ENCODE assay signal across 17 cellular contexts in the genomic region with DNA sequence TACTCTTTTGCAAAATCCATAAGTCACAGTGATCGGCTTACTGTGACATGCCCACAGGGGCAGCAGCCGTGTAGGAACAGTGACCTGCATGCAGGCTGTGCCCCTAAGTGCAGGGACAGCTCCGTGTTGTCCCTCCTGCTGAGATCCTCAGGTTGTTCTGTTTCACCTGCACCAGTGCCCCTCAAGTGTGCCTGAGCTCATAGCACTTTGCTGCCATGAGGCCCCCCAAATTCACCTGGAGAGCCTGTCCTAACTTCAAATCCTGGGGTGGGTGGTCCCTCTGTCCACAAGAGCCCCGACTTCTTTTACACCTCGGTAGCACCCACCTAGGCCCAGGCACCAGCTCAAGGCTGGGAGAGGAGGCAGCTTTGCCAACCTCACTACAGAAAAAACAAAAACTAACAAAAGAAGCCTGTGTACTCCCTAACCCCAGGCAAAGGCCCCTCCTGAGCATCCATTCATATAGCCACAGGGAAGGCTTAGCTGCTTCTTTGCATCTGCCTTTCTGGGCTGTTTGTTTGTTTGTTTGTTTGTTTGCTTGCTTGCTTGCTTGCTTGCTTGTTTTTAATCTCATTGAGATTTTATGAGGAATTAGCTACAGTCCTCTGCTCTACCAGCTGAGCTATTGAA.
A peak's percentile ranks its signal among the peaks of the same experiment; 100 is the strongest.
DNase-seq lines count a peak whose midpoint lies in the region; ATAC-seq and TF ChIP-seq lines count a peak whose summit lies in the region.
"Had no signal": no experiment of that assay in that cellular context is flagged by ENCODE, and none has a peak within 500 bp of the region (broad histone marks: within the 10 kb centered on the region; RNA-seq: fewer than 3 reads in every experiment).

No MANE protein-coding gene starts in this region.

- no peaks in the 10 kb centered on the region for H3K9me3 ChIP-seq in Panc1 (ENCODE audit: control insufficient read depth, insufficient read depth, low read depth, low read length)
- H3K9me3 ChIP-seq: neutrophil, SJCRH30 had no signal

- peaks cover 9% of the 10 kb centered on the region for H3K9me3 Mint-ChIP-seq in activated naive CD4-positive, alpha-beta T cell treated with anti-CD3 and anti-CD28 coated beads for 36 hours
- H3K9me3 Mint-ChIP-seq in activated naive CD8-positive, alpha-beta T cell treated with anti-CD3 and anti-CD28 coated beads for 36 hours, result peaks cover 23% of the 10 kb centered on the region
- H3K9me3 Mint-ChIP-seq in stimulated activated memory B cell treated with anti-CD40 and anti-IgM and Interleukin-4, amounts not matched to agents 10 μg/mL and 1 μg/mL and 100 μg/mL, for 72 hours, result peaks cover 8% of the 10 kb centered on the region

- H3K4me3 ChIP-seq in Panc1 (ENCODE audit: low read depth in 2 of 2, low read length in 2 of 2), result no peak overlapping the region
- H3K4me3 ChIP-seq: GM12878, GM23248, SJCRH30 had no signal

- TF ChIP-seq CTCF in Panc1 (IDR thresholded peaks at IDR 0.05), result no peak

- peaks cover 63% of the 10 kb centered on the region for H3K4me1 Mint-ChIP-seq in activated naive CD4-positive, alpha-beta T cell treated with anti-CD3 and anti-CD28 coated beads for 36 hours (ENCODE audit: low read depth)
- H3K4me1 Mint-ChIP-seq in activated naive CD8-positive, alpha-beta T cell treated with anti-CD3 and anti-CD28 coated beads for 36 hours, result peaks cover 52% of the 10 kb centered on the region
- H3K4me1 Mint-ChIP-seq in stimulated activated memory B cell treated with anti-CD40 and anti-IgM and Interleukin-4, amounts not matched to agents 10 μg/mL and 1 μg/mL and 100 μg/mL, for 72 hours, result peaks cover 69% of the 10 kb centered on the region
- H3K4me1 Mint-ChIP-seq: mesothelial cell of epicardium had no signal

- no peak overlapping the region for H3K4me3 Mint-ChIP-seq in activated naive CD4-positive, alpha-beta T cell treated with anti-CD3 and anti-CD28 coated beads for 36 hours
- peak overlapping the region; percentile 15 for H3K4me3 Mint-ChIP-seq in activated naive CD8-positive, alpha-beta T cell treated with anti-CD3 and anti-CD28 coated beads for 36 hours
- peak overlapping the region; percentile 55 for H3K4me3 Mint-ChIP-seq in stimulated activated memory B cell treated with anti-CD40 and anti-IgM and Interleukin-4, amounts not matched to agents 10 μg/mL and 1 μg/mL and 100 μg/mL, for 72 hours
- H3K4me3 Mint-ChIP-seq: mesothelial cell of epicardium had no signal

- H3K27ac Mint-ChIP-seq in activated naive CD4-positive, alpha-beta T cell treated with anti-CD3 and anti-CD28 coated beads for 36 hours, result peak overlapping the region; percentile 94
- H3K27ac Mint-ChIP-seq in activated naive CD8-positive, alpha-beta T cell treated with anti-CD3 and anti-CD28 coated beads for 36 hours, result peak overlapping the region; percentile 90
- peak overlapping the region; percentile 96 for H3K27ac Mint-ChIP-seq in stimulated activated memory B cell treated with anti-CD40 and anti-IgM and Interleukin-4, amounts not matched to agents 10 μg/mL and 1 μg/mL and 100 μg/mL, for 72 hours
- H3K27ac Mint-ChIP-seq: mesothelial cell of epicardium had no signal

- BruUV-seq in Panc1 (replicated peaks; lab: Mats Ljungman, UMichigan), result no TSS peak

- no peak overlapping the region for H3K27ac ChIP-seq in Panc1 (ENCODE audit: low read length)
- H3K27ac ChIP-seq: GM23248, SJCRH30 had no signal

- no peak for DNase-seq in activated naive CD4-positive, alpha-beta T cell treated with anti-CD3 and anti-CD28 coated beads for 36 hours
- no peak for DNase-seq in activated naive CD4-positive, alpha-beta T cell treated with Interleukin-2 at 50 U/mL for 16 hours
- DNase-seq in Panc1 (ENCODE audit: low read depth, low spot score), result no peak
- DNase-seq in activated naive CD8-positive, alpha-beta T cell treated with anti-CD3 and anti-CD28 coated beads for 36 hours, result no peak
- no peak for DNase-seq in Right ventricle myocardium inferior (ENCODE audit: missing footprints)
- DNase-seq in activated gamma-delta T cell treated with Interleukin-2 at 50 U/mL for 16 hours, result no peak
- DNase-seq: COR-L47, kidney, NCI-H1694 treated with DMSO at 0.1 percent for 48 hours, NCI-H446 treated with DMSO at 0.1 percent for 48 hours, SJCRH30 had no signal

- no peaks in the 10 kb centered on the region for H3K4me1 ChIP-seq in Panc1 (ENCODE audit: control insufficient read depth, insufficient read depth, low read length)
- H3K4me1 ChIP-seq: SJCRH30 had no signal

- H3K36me3 ChIP-seq in Panc1 (ENCODE audit: control insufficient read depth, insufficient read depth, low read length), result no peaks in the 10 kb centered on the region
- H3K36me3 ChIP-seq: neutrophil, SJCRH30 had no signal

- POLR2A ChIA-PET in Panc1 (lab: Charles Lee), result no interaction called here

- peaks cover 6% of the 10 kb centered on the region for H3K36me3 Mint-ChIP-seq in activated naive CD4-positive, alpha-beta T cell treated with anti-CD3 and anti-CD28 coated beads for 36 hours (ENCODE audit: low read depth)
- H3K36me3 Mint-ChIP-seq in activated naive CD8-positive, alpha-beta T cell treated with anti-CD3 and anti-CD28 coated beads for 36 hours, result peaks cover 35% of the 10 kb centered on the region
- peaks cover 6% of the 10 kb centered on the region for H3K36me3 Mint-ChIP-seq in stimulated activated memory B cell treated with anti-CD40 and anti-IgM and Interleukin-4, amounts not matched to agents 10 μg/mL and 1 μg/mL and 100 μg/mL, for 72 hours

- peaks cover 6% of the 10 kb centered on the region for H3K27me3 Mint-ChIP-seq in activated naive CD4-positive, alpha-beta T cell treated with anti-CD3 and anti-CD28 coated beads for 36 hours (ENCODE audit: low read depth)
- no peaks in the 10 kb centered on the region for H3K27me3 Mint-ChIP-seq in activated naive CD8-positive, alpha-beta T cell treated with anti-CD3 and anti-CD28 coated beads for 36 hours
- no peaks in the 10 kb centered on the region for H3K27me3 Mint-ChIP-seq in stimulated activated memory B cell treated with anti-CD40 and anti-IgM and Interleukin-4, amounts not matched to agents 10 μg/mL and 1 μg/mL and 100 μg/mL, for 72 hours

- H3K27me3 ChIP-seq in Panc1 (ENCODE audit: control insufficient read depth, insufficient read depth, low read length), result no peaks in the 10 kb centered on the region
- H3K27me3 ChIP-seq: neutrophil, SJCRH30 had no signal

- in situ Hi-C loops in Panc1 (cut with HindIII; ENCODE audit: low pct_unique_long_range_greater_than_20kb, low sequenced_read_pairs), result no loop called here

- CTCF ChIA-PET in activated naive CD4-positive, alpha-beta T cell treated with anti-CD3 and anti-CD28 coated beads for 36 hours (lab: Charles Lee), result interaction anchor here (0.6 to 2.5 kb wide), 13 partner anchors 14 to 258 kb away, joined by 3 to 12 read pairs (median 4); no protein-coding TSS in a partner anchor
- CTCF ChIA-PET in Panc1 (lab: Charles Lee), result interaction anchor here (0.7 kb wide), 1 partner anchor 151 kb away, joined by 3 read pairs; no protein-coding TSS in a partner anchor

- ATAC-seq in Panc1 (peak; percentile 42; the same call in 1 of the 2 replicates), HG03045 (IDR thresholded peaks at IDR 0.05; ENCODE audit: unreplicated experiment) (no peak), Right ventricle myocardium inferior (no peak)
- ATAC-seq in stimulated activated memory B cell treated with anti-CD40 and anti-IgM and Interleukin-4, amounts not matched to agents 10 μg/mL and 1 μg/mL and 100 μg/mL, for 72 hours, result no peak

- intact Hi-C loops in activated naive CD4-positive, alpha-beta T cell treated with anti-CD3 and anti-CD28 coated beads for 36 hours (cut with micrococcal nuclease), result loop anchor here (1.0 kb wide), 6 partner anchors 16 to 248 kb away; no protein-coding TSS in a partner anchor
- intact Hi-C loops in Panc1 (cut with micrococcal nuclease; ENCODE audit: unreplicated experiment), result no loop called here
- intact Hi-C loops in Right ventricle myocardium inferior (cut with DNase I), result no loop called here
